ENCODE assay signal across 9 cellular contexts in genomic region chr16:64983983-64984382, GRCh38.
DNase-seq lines count a peak whose midpoint lies in the region; ATAC-seq and TF ChIP-seq lines count a peak whose summit lies in the region.
"Had no signal": no experiment of that assay in that cellular context is flagged by ENCODE, and none has a peak within 500 bp of the region (broad histone marks: within the 10 kb centered on the region; RNA-seq: fewer than 3 reads in every experiment).

No MANE protein-coding gene starts in this region.

- H3K9me3 ChIP-seq in OCI-LY1 (ENCODE audit: low read length) (no peaks in the 10 kb centered on the region), esophagus muscularis mucosa (no peaks in the 10 kb centered on the region), HAP-1 (no peaks in the 10 kb centered on the region)
- H3K9me3 ChIP-seq: BLaER1 treated with 17β-estradiol and CSF1 and Interleukin-3, amounts not matched to agents 10 nM and 100 nM had no signal

- no peaks in the 10 kb centered on the region for H3K4me1 ChIP-seq in OCI-LY1 (ENCODE audit: insufficient read depth, low read length, severe bottlenecking)
- H3K4me1 ChIP-seq in esophagus muscularis mucosa = peaks cover 0 to 9% (median 0%) of the 10 kb centered on the region in 4 donors
- H3K4me1 ChIP-seq in HAP-1 = no peaks in the 10 kb centered on the region

- H3K36me3 ChIP-seq in OCI-LY1 (ENCODE audit: insufficient read depth, low read length) (no peaks in the 10 kb centered on the region), esophagus muscularis mucosa (peaks cover 0 to 32% (median 17%) of the 10 kb centered on the region in 4 donors), HAP-1 (replicated peaks) (no peaks in the 10 kb centered on the region)
- H3K36me3 ChIP-seq: BLaER1 treated with 17β-estradiol and CSF1 and Interleukin-3, amounts not matched to agents 10 nM and 100 nM had no signal

- no peak overlapping the region for H3K4me2 ChIP-seq in OCI-LY1 (ENCODE audit: low read length)
- H3K4me2 ChIP-seq: BLaER1 treated with 17β-estradiol and CSF1 and Interleukin-3, amounts not matched to agents 10 nM and 100 nM had no signal

- H3F3A ChIP-seq in OCI-LY1 (ENCODE audit: insufficient read depth, low read length) = no peaks in the 10 kb centered on the region

- intact Hi-C loops in esophagus muscularis mucosa (cut with DNase I) = no loop called here

- no peak for TF ChIP-seq EP300 in esophagus muscularis mucosa (IDR thresholded peaks at IDR 0.05)

- H3K27me3 ChIP-seq in OCI-LY1 (ENCODE audit: insufficient read depth, low read length) = no peaks in the 10 kb centered on the region
- no peaks in the 10 kb centered on the region for H3K27me3 ChIP-seq in esophagus muscularis mucosa
- H3K27me3 ChIP-seq in HAP-1 (ENCODE audit: low read depth) = no peaks in the 10 kb centered on the region
- H3K27me3 ChIP-seq: BLaER1 treated with 17β-estradiol and CSF1 and Interleukin-3, amounts not matched to agents 10 nM and 100 nM had no signal

- H3K9me2 ChIP-seq in OCI-LY1 (ENCODE audit: low read depth, low read length) = no peaks in the 10 kb centered on the region

- no peak overlapping the region for H2AFZ ChIP-seq in OCI-LY1 (ENCODE audit: low read length)

- no peaks in the 10 kb centered on the region for H3K79me2 ChIP-seq in OCI-LY1 (ENCODE audit: insufficient read depth, low read length)

- 33% methylated on average over 1 of the region's 2 CpGs for WGBS in esophagus muscularis mucosa

- H3K4me3 ChIP-seq in OCI-LY1 (ENCODE audit: low read depth, low read length, poor library complexity, severe bottlenecking) (no peak overlapping the region), esophagus muscularis mucosa (no peak overlapping the region), HAP-1 (no peak overlapping the region)
- H3K4me3 ChIP-seq: BLaER1 treated with 17β-estradiol and CSF1 and Interleukin-3, amounts not matched to agents 10 nM and 100 nM had no signal

- TF ChIP-seq POLR2A in esophagus muscularis mucosa (IDR thresholded peaks at IDR 0.05; ENCODE audit: low read depth) = no peak

- H4K20me1 ChIP-seq in OCI-LY1 (ENCODE audit: insufficient read depth, low read length) = no peaks in the 10 kb centered on the region
- H4K20me1 ChIP-seq: BLaER1 treated with 17β-estradiol and CSF1 and Interleukin-3, amounts not matched to agents 10 nM and 100 nM had no signal

- H3K9ac ChIP-seq in OCI-LY1 (ENCODE audit: low read length) = no peak overlapping the region
- H3K9ac ChIP-seq: BLaER1 treated with 17β-estradiol and CSF1 and Interleukin-3, amounts not matched to agents 10 nM and 100 nM had no signal

- TF ChIP-seq CTCF in OCI-LY1 (IDR thresholded peaks at IDR 0.05; ENCODE audit: low read length) = peak; percentile 78
- peak; percentile 34 to 49 (median 38) for TF ChIP-seq CTCF in esophagus muscularis mucosa (IDR thresholded peaks at IDR 0.05)
- TF ChIP-seq CTCF in omental fat pad (IDR thresholded peaks at IDR 0.05) = no peak

- H3K27ac ChIP-seq in OCI-LY1 (ENCODE audit: low read depth, low read length, poor library complexity, severe bottlenecking) (no peak overlapping the region), esophagus muscularis mucosa (replicated peaks in 1 of 4) (no peak overlapping the region)
- H3K27ac ChIP-seq: BLaER1 treated with 17β-estradiol and CSF1 and Interleukin-3, amounts not matched to agents 10 nM and 100 nM had no signal

- DNase-seq in NCI-H2081 (lab: John Stamatoyannopoulos, UW) (peak; percentile 30 to 60), NCI-H2081 treated with DMSO at 0.1 percent for 48 hours (lab: John Stamatoyannopoulos, UW) (no peak), esophagus muscularis mucosa (ENCODE audit: extremely low spot score) (no peak), omental fat pad (ENCODE audit: low spot score) (no peak), HAP-1 (ENCODE audit: low spot score in 2 of 2) (no peak)

- ATAC-seq in omental fat pad (ENCODE audit: low FRiP score) (peak; percentile 40), HG03520 (IDR thresholded peaks at IDR 0.05; ENCODE audit: unreplicated experiment) (no peak), GM19452 (IDR thresholded peaks at IDR 0.05; ENCODE audit: unreplicated experiment) (no peak)

- in situ Hi-C loops in HAP-1 (cut with MboI; ENCODE audit: low sequenced_read_pairs) = no loop called here

Comparison
In these comparisons a context has a peak if more than half of its experiments do, and no peak if none do; other contexts are left out.
1. DNase-seq: peak in NCI-H2081 (2 of 2); none in NCI-H2081 treated with DMSO at 0.1 percent for 48 hours (single experiment), esophagus muscularis mucosa (single experiment), omental fat pad (single experiment) and HAP-1 (0 of 2).
2. CTCF ChIP-seq: peak in OCI-LY1 (single experiment) and esophagus muscularis mucosa (3 of 3); none in omental fat pad (0 of 3).